In genomic region chr11:64605656-64606585, GRCh38 we compare ENCODE assay signal across 16 cellular contexts. TPM values are rescaled to one million over a fixed set of nuclear protein-coding genes. Genes with fewer than 3 reads are reported as not detected.
A peak's percentile ranks its signal among the peaks of the same experiment; 100 is the strongest.
DNase-seq lines count a peak whose midpoint lies in the region; ATAC-seq, FAIRE-seq and TF ChIP-seq lines count a peak whose summit lies in the region.
"Had no signal": no experiment of that assay in that cellular context is flagged by ENCODE, and none has a peak within 500 bp of the region (broad histone marks: within the 10 kb centered on the region; RNA-seq: fewer than 3 reads in every experiment).

No MANE protein-coding gene starts in this region.

- in situ Hi-C loops in Panc1 (cut with HindIII; ENCODE audit: low pct_unique_long_range_greater_than_20kb, low sequenced_read_pairs): no loop called here

- H3K4me1 Mint-ChIP-seq in activated naive CD8-positive, alpha-beta T cell treated with anti-CD3 and anti-CD28 coated beads, Interleukin-2, amount 10 ng/mL, durations not matched to agents 7 days and 5 days: peaks cover 14% of the 10 kb centered on the region
- no peaks in the 10 kb centered on the region for H3K4me1 Mint-ChIP-seq in activated naive CD8-positive, alpha-beta T cell treated with anti-CD3 and anti-CD28 coated beads for 36 hours

- no peak for ATAC-seq in activated naive CD8-positive, alpha-beta T cell treated with anti-CD3 and anti-CD28 coated beads, Interleukin-2, amount 10 ng/mL, durations not matched to agents 7 days and 5 days (ENCODE audit: low read depth)
- ATAC-seq in Panc1: 0 out of 2 replicates have a peak, but pooled peaks have one; percentile 16

- H3K18ac ChIP-seq in neuronal stem cell (ENCODE audit: low read length): peak overlapping the region; percentile 78

- H3K4ac ChIP-seq in neuronal stem cell (ENCODE audit: low read length): no peak overlapping the region

- H2AFZ ChIP-seq in neuronal stem cell (ENCODE audit: low read length): no peak overlapping the region

- H3K14ac ChIP-seq in neuronal stem cell (ENCODE audit: low read length): no peak overlapping the region

- CTCF ChIA-PET in Panc1 (lab: Charles Lee): no interaction called here

- H2BK5ac ChIP-seq in neuronal stem cell (ENCODE audit: low read length): no peak overlapping the region

- H3K79me1 ChIP-seq in neuronal stem cell (ENCODE audit: low read depth, low read length): no peaks in the 10 kb centered on the region

- H2BK120ac ChIP-seq in neuronal stem cell (ENCODE audit: low read depth, low read length): no peak overlapping the region

- no peak for DNase-seq in activated naive CD8-positive, alpha-beta T cell treated with anti-CD3 and anti-CD28 coated beads, Interleukin-2, amount 10 ng/mL, durations not matched to agents 7 days and 5 days
- DNase-seq in activated naive CD8-positive, alpha-beta T cell treated with anti-CD3 and anti-CD28 coated beads for 36 hours: no peak
- no peak for DNase-seq in Panc1 (ENCODE audit: low read depth, low spot score)
- DNase-seq in kidney: peak; percentile 36
- DNase-seq in neuronal stem cell (ENCODE audit: low spot score): no peak
- no peak for DNase-seq in NCI-H226
- no peak for DNase-seq in NAMALWA (ENCODE audit: low spot score)
- DNase-seq in NCI-H1105 (lab: John Stamatoyannopoulos, UW): no peak
- DNase-seq: CD4-positive, CD25-positive, alpha-beta regulatory T cell; DMS53; GF-D8 had no signal

- peaks cover 4% of the 10 kb centered on the region for H3K27me3 Mint-ChIP-seq in activated naive CD8-positive, alpha-beta T cell treated with anti-CD3 and anti-CD28 coated beads, Interleukin-2, amount 10 ng/mL, durations not matched to agents 7 days and 5 days
- no peaks in the 10 kb centered on the region for H3K27me3 Mint-ChIP-seq in activated naive CD8-positive, alpha-beta T cell treated with anti-CD3 and anti-CD28 coated beads for 36 hours

- H2BK15ac ChIP-seq in neuronal stem cell (ENCODE audit: low read length): peak overlapping the region; percentile 41

- H3K4me2 ChIP-seq in neuronal stem cell (ENCODE audit: insufficient read depth, low read length, poor library complexity, severe bottlenecking): no peak overlapping the region

- no CpG with 5 or more reads among the region's 21 CpGs for WGBS in neuronal stem cell (ENCODE audit: extremely low coverage in 2 of 2, insufficient read length in 2 of 2, insufficient replicate concordance in 1 of 2), 2 donors

- no peak overlapping the region for H4K8ac ChIP-seq in neuronal stem cell (ENCODE audit: low read depth, low read length)

- H3K9ac ChIP-seq in kidney (ENCODE audit: low read length in 2 of 2): no peak overlapping the region
- no peak overlapping the region for H3K9ac ChIP-seq in neuronal stem cell (ENCODE audit: low read depth, low read length, poor library complexity)

- 0 out of 2 replicates have a peak, but pooled peaks cover 3% of the 10 kb centered on the region for H3K4me1 ChIP-seq in Panc1 (ENCODE audit: control insufficient read depth, insufficient read depth, low read length)
- H3K4me1 ChIP-seq in kidney (ENCODE audit: control insufficient read depth in 1 of 2, insufficient read depth in 1 of 2, low read depth in 1 of 2, low read length in 2 of 2): no peaks in the 10 kb centered on the region
- H3K4me1 ChIP-seq in neuronal stem cell (ENCODE audit: control insufficient read depth in 2 of 2, insufficient read depth in 1 of 2, low read depth in 1 of 2, low read length in 2 of 2): peaks cover 14 to 26% of the 10 kb centered on the region in 2 donors

- no peaks in the 10 kb centered on the region for H3K9me3 Mint-ChIP-seq in activated naive CD8-positive, alpha-beta T cell treated with anti-CD3 and anti-CD28 coated beads, Interleukin-2, amount 10 ng/mL, durations not matched to agents 7 days and 5 days
- no peaks in the 10 kb centered on the region for H3K9me3 Mint-ChIP-seq in activated naive CD8-positive, alpha-beta T cell treated with anti-CD3 and anti-CD28 coated beads for 36 hours
- H3K9me3 Mint-ChIP-seq: CD4-positive, CD25-positive, alpha-beta regulatory T cell had no signal

- no peaks in the 10 kb centered on the region for H3K9me3 ChIP-seq in Panc1 (ENCODE audit: control insufficient read depth, insufficient read depth, low read depth, low read length)
- H3K9me3 ChIP-seq in kidney (ENCODE audit: control insufficient read depth in 1 of 2, low read length in 2 of 2): no peaks in the 10 kb centered on the region
- no peaks in the 10 kb centered on the region for H3K9me3 ChIP-seq in neuronal stem cell (replicated peaks in 1 of 2; ENCODE audit: control insufficient read depth in 2 of 2, insufficient read depth in 1 of 2, low read depth in 1 of 2, low read length in 2 of 2)

- H2AK5ac ChIP-seq in neuronal stem cell (ENCODE audit: low read depth, low read length): peak overlapping the region; percentile 78

- FAIRE-seq in kidney (lab: Jason Lieb, UNC): no peak
- FAIRE-seq: GM19239, H54 had no signal

- no peak overlapping the region for H4K91ac ChIP-seq in neuronal stem cell (ENCODE audit: low read depth, low read length, poor library complexity)

- TF ChIP-seq CTCF in Panc1 (IDR thresholded peaks at IDR 0.05) (no peak), kidney (IDR thresholded peaks at IDR 0.05; ENCODE audit: borderline replicate concordance, extremely low read depth, insufficient read depth) (no peak)

- no peak overlapping the region for H3K23ac ChIP-seq in neuronal stem cell (ENCODE audit: low read depth, low read length, poor library complexity)

- H3K36me3 Mint-ChIP-seq in activated naive CD8-positive, alpha-beta T cell treated with anti-CD3 and anti-CD28 coated beads, Interleukin-2, amount 10 ng/mL, durations not matched to agents 7 days and 5 days: no peaks in the 10 kb centered on the region
- no peaks in the 10 kb centered on the region for H3K36me3 Mint-ChIP-seq in activated naive CD8-positive, alpha-beta T cell treated with anti-CD3 and anti-CD28 coated beads for 36 hours
- H3K36me3 Mint-ChIP-seq: CD4-positive, CD25-positive, alpha-beta regulatory T cell had no signal

- BruUV-seq in Panc1 (replicated peaks; lab: Mats Ljungman, UMichigan): no TSS peak

- no peak overlapping the region for H3K4me3 ChIP-seq in Panc1 (ENCODE audit: low read depth in 2 of 2, low read length in 2 of 2)
- H3K4me3 ChIP-seq in kidney (ENCODE audit: low read length in 2 of 2): no peak overlapping the region
- H3K4me3 ChIP-seq in neuronal stem cell (ENCODE audit: low read length in 2 of 2): no peak overlapping the region

- H3K27me3 ChIP-seq in Panc1 (ENCODE audit: control insufficient read depth, insufficient read depth, low read length): no peaks in the 10 kb centered on the region
- H3K27me3 ChIP-seq in neuronal stem cell (ENCODE audit: control insufficient read depth in 3 of 3, insufficient read depth in 3 of 3, low read depth in 1 of 3, low read length in 3 of 3): peaks cover 0 to 2% (median 0%) of the 10 kb centered on the region in 3 experiments

- POLR2A ChIA-PET in activated naive CD8-positive, alpha-beta T cell treated with anti-CD3 and anti-CD28 coated beads, Interleukin-2, amount 10 ng/mL, durations not matched to agents 7 days and 5 days (lab: Charles Lee): no interaction called here
- POLR2A ChIA-PET in Panc1 (lab: Charles Lee): no interaction called here

- intact Hi-C loops in Panc1 (cut with micrococcal nuclease; ENCODE audit: unreplicated experiment): no loop called here
- intact Hi-C loops in kidney (cut with DNase I): no loop called here

- H3K36me3 ChIP-seq in Panc1 (ENCODE audit: control insufficient read depth, insufficient read depth, low read length) (no peaks in the 10 kb centered on the region), kidney (ENCODE audit: control insufficient read depth in 1 of 2, insufficient read depth in 2 of 2, low read length in 2 of 2) (no peaks in the 10 kb centered on the region), neuronal stem cell (replicated peaks in 1 of 2; ENCODE audit: control insufficient read depth in 2 of 2, insufficient read depth in 2 of 2, low read length in 2 of 2) (no peaks in the 10 kb centered on the region)

- no peak overlapping the region for H3K4me3 Mint-ChIP-seq in activated naive CD8-positive, alpha-beta T cell treated with anti-CD3 and anti-CD28 coated beads, Interleukin-2, amount 10 ng/mL, durations not matched to agents 7 days and 5 days
- no peak overlapping the region for H3K4me3 Mint-ChIP-seq in activated naive CD8-positive, alpha-beta T cell treated with anti-CD3 and anti-CD28 coated beads for 36 hours
- H3K4me3 Mint-ChIP-seq: CD4-positive, CD25-positive, alpha-beta regulatory T cell had no signal

- no peak overlapping the region for H2BK12ac ChIP-seq in neuronal stem cell (ENCODE audit: low read length)

- H3K27ac ChIP-seq in Panc1 (ENCODE audit: low read length): no peak overlapping the region
- H3K27ac ChIP-seq in kidney (ENCODE audit: low read depth in 2 of 2, low read length in 2 of 2): no peak overlapping the region
- H3K27ac ChIP-seq in neuronal stem cell (replicated peaks; ENCODE audit: low read length): no peak overlapping the region
- H3K27ac ChIP-seq: 22Rv1 had no signal

- peak overlapping the region; percentile 20 for H3K27ac Mint-ChIP-seq in activated naive CD8-positive, alpha-beta T cell treated with anti-CD3 and anti-CD28 coated beads, Interleukin-2, amount 10 ng/mL, durations not matched to agents 7 days and 5 days
- no peak overlapping the region for H3K27ac Mint-ChIP-seq in activated naive CD8-positive, alpha-beta T cell treated with anti-CD3 and anti-CD28 coated beads for 36 hours
- H3K27ac Mint-ChIP-seq: CD4-positive, CD25-positive, alpha-beta regulatory T cell had no signal

RNA-seq across cellular contexts. Expression of gene SLC22A12, which starts 14.9 kb away (rescaled TPM):
- total RNA-seq in activated naive CD8-positive, alpha-beta T cell treated with anti-CD3 and anti-CD28 coated beads, Interleukin-2, amount 10 ng/mL, durations not matched to agents 7 days and 5 days: not detected
- not detected for total RNA-seq in activated naive CD8-positive, alpha-beta T cell treated with anti-CD3 and anti-CD28 coated beads for 36 hours
- total RNA-seq in Panc1 (2021; ENCODE audit: unreplicated experiment) (not detected), kidney (5.3 TPM)
- polyA plus RNA-seq in Panc1 (2012; ENCODE audit: insufficient read length): not detected
- 85.9 TPM for polyA plus RNA-seq in kidney (ENCODE audit: insufficient read depth, low read depth, low replicate concordance)
- not detected for polyA plus RNA-seq in neuronal stem cell (2013, experiment 1 of 2)
- polyA plus RNA-seq in neuronal stem cell (2013, experiment 2 of 2): not detected
- total RNA-seq: A673; CD4-positive, CD25-positive, alpha-beta regulatory T cell had no signal
- polyA plus RNA-seq: BJ; CD4-positive, CD25-positive, alpha-beta regulatory T cell had no signal

RNA-seq across cellular contexts. Expression of gene SLC22A11, which starts 50.2 kb away (rescaled TPM):
- total RNA-seq in activated naive CD8-positive, alpha-beta T cell treated with anti-CD3 and anti-CD28 coated beads, Interleukin-2, amount 10 ng/mL, durations not matched to agents 7 days and 5 days: not detected
- not detected for total RNA-seq in activated naive CD8-positive, alpha-beta T cell treated with anti-CD3 and anti-CD28 coated beads for 36 hours
- total RNA-seq in Panc1 (2021; ENCODE audit: unreplicated experiment) (not detected), kidney (9.4 TPM)
- polyA plus RNA-seq in Panc1 (2012; ENCODE audit: insufficient read length): not detected
- polyA plus RNA-seq in kidney (ENCODE audit: insufficient read depth, low read depth, low replicate concordance): 105 TPM
- polyA plus RNA-seq in neuronal stem cell (2013, experiment 1 of 2): 0.04 TPM
- polyA plus RNA-seq in neuronal stem cell (2013, experiment 2 of 2): not detected
- total RNA-seq: A673; CD4-positive, CD25-positive, alpha-beta regulatory T cell had no signal
- polyA plus RNA-seq: BJ; CD4-positive, CD25-positive, alpha-beta regulatory T cell had no signal

Comparison
In these comparisons a context has a peak if more than half of its experiments do, and no peak if none do; other contexts are left out.
1. RNA of gene SLC22A11, which starts 50.2 kb away (total RNA-seq): 9.4 TPM in kidney (single experiment); not detected in activated naive CD8-positive, alpha-beta T cell treated with anti-CD3 and anti-CD28 coated beads, Interleukin-2, amount 10 ng/mL, durations not matched to agents 7 days and 5 days, not detected in activated naive CD8-positive, alpha-beta T cell treated with anti-CD3 and anti-CD28 coated beads for 36 hours and not detected in Panc1 (single experiment); every median in the first group is over 10 times any median in the second.